In genomic region chr9:19184144-19184917, GRCh38 we compare ENCODE assay signal across 8 cellular contexts. TPM values are rescaled to one million over a fixed set of nuclear protein-coding genes. Genes with fewer than 3 reads are reported as not detected.
DNase-seq lines count a peak whose midpoint lies in the region; ATAC-seq lines count a peak whose summit lies in the region.

No MANE protein-coding gene starts in this region.

- H3K36me3 Mint-ChIP-seq in activated naive CD8-positive, alpha-beta T cell, result no peaks in the 10 kb centered on the region

- peak; percentile 22 for DNase-seq in SKM-1 treated with dmso at 0.1 percent for 144 hours (lab: John Stamatoyannopoulos, UW; ENCODE audit: unreplicated experiment)
- DNase-seq in SKM-1 (lab: John Stamatoyannopoulos, UW; ENCODE audit: unreplicated experiment), result no peak
- no peak for DNase-seq in SK-N-MC (ENCODE audit: low read depth, low spot score)
- peak; percentile 81 for DNase-seq in Right ventricle myocardium superior
- peak; percentile 37 for DNase-seq in putamen (ENCODE audit: low spot score)
- peak; percentile 82 for DNase-seq in ureter (ENCODE audit: low spot score)

- H3K4me3 Mint-ChIP-seq in activated naive CD8-positive, alpha-beta T cell, result peak overlapping the region; percentile 75

- peak overlapping the region; percentile 17; the same call in 1 of the 2 replicates for H3K4me3 ChIP-seq in SK-N-MC

- peaks cover 19% of the 10 kb centered on the region for H3K4me1 Mint-ChIP-seq in activated naive CD8-positive, alpha-beta T cell (ENCODE audit: low read depth)

- no peaks in the 10 kb centered on the region for H3K36me3 ChIP-seq in SK-N-MC (ENCODE audit: insufficient read depth, low read length)

- no peaks in the 10 kb centered on the region for H3K9me3 ChIP-seq in SK-N-MC (ENCODE audit: low read depth, low read length)

- intact Hi-C loops in Right ventricle myocardium superior (cut with DNase I), result no loop called here

- peak overlapping the region; percentile 46 for H3K9ac ChIP-seq in SK-N-MC (ENCODE audit: insufficient read length)

- H3K9me3 Mint-ChIP-seq in activated naive CD8-positive, alpha-beta T cell (ENCODE audit: low read depth), result no peaks in the 10 kb centered on the region

- ATAC-seq in HG03135 (IDR thresholded peaks at IDR 0.05; ENCODE audit: unreplicated experiment), result peak; percentile 96
- ATAC-seq in Right ventricle myocardium superior (ENCODE audit: poor library complexity), result peak; percentile 85

- no peaks in the 10 kb centered on the region for H3K27me3 Mint-ChIP-seq in activated naive CD8-positive, alpha-beta T cell

- peak overlapping the region; percentile 71 for H3K27ac ChIP-seq in SK-N-MC

- H3K27ac Mint-ChIP-seq in activated naive CD8-positive, alpha-beta T cell, result peak overlapping the region; percentile 89

RNA-seq across cellular contexts. Expression of gene DENND4C, which starts 46.2 kb away (rescaled TPM):
- total RNA-seq in Right ventricle myocardium superior, result 20.8 TPM
- total RNA-seq in ureter, result 110 TPM

RNA-seq across cellular contexts. Expression of gene PLIN2, which starts 57.0 kb away (rescaled TPM):
- 65.5 TPM for total RNA-seq in Right ventricle myocardium superior
- 69.4 TPM for total RNA-seq in ureter

Comparison
In these comparisons a context has a peak if more than half of its experiments do, and no peak if none do; other contexts are left out.
1. DNase-seq: peak in SKM-1 treated with dmso at 0.1 percent for 144 hours (single experiment), Right ventricle myocardium superior (single experiment), putamen (single experiment) and ureter (single experiment); none in SKM-1 (single experiment) and SK-N-MC (single experiment).